In genomic region chr1:37532418-37533156, GRCh38 we compare ENCODE assay signal across 1 cellular context. TPM values are rescaled to one million over a fixed set of nuclear protein-coding genes. Genes with fewer than 3 reads are reported as not detected.
"Had no signal": no experiment of that assay in that cellular context is flagged by ENCODE, and none has a peak within 500 bp of the region (broad histone marks: within the 10 kb centered on the region; RNA-seq: fewer than 3 reads in every experiment).

No MANE protein-coding gene starts in this region.

RNA-seq across cellular contexts. Expression of gene DNALI1, which starts 24.2 kb away (rescaled TPM):
- polyA plus RNA-seq: naive thymus-derived CD8-positive, alpha-beta T cell had no signal
